Comparison of ENCODE assay signal across 1 cellular context in the genomic region with DNA sequence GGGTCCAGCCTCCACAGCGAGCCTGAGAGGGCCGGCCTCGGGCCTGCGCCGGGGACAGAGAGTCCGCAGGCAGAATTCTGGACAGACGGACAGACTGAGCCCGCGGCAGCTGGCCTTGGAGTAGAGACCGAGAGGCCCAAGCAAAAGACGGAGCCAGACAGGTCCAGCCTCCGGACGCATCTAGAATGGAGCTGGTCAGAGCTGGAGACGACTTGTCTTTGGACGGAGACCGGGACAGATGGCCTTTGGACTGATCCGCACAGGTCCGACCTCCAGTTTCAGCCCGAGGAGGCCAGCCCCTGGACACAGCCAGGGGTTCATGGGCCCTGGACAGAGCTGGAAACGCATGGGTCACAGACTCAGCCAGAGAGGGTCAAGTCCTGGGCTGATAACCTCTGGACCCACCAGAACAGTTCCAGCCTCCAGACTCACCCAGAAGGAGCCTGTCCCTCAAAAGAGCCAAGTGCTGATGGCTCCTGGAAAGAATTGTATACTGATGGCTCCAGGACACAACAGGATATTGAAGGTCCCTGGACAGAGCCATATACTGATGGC.
A peak's percentile ranks its signal among the peaks of the same experiment; 100 is the strongest.
TF ChIP-seq lines count a peak whose summit lies in the region.

No MANE protein-coding gene starts in this region.

TF ChIP-seq in HepG2, 621 proteins besides CTCF, POLR2A, EP300 and RAD21 (continued from another document and continues in another):
- TF ChIP-seq ZNF318 (CRISPR knock-in tag; IDR thresholded peaks at IDR 0.05) (no peak), MEF2D (CRISPR knock-in tag; IDR thresholded peaks at IDR 0.05) (no peak), ZNF616 (CRISPR knock-in tag; IDR thresholded peaks at IDR 0.05; ENCODE audit: low read depth) (no peak), ZBTB1 (CRISPR knock-in tag; IDR thresholded peaks at IDR 0.05; ENCODE audit: borderline replicate concordance) (no peak), ZNF563 (CRISPR knock-in tag; IDR thresholded peaks at IDR 0.05) (peak; percentile 24; the same call in 1 of the 2 replicates), ZBTB14 (CRISPR knock-in tag; IDR thresholded peaks at IDR 0.05) (no peak), NPAS2 (CRISPR knock-in tag; IDR thresholded peaks at IDR 0.05; ENCODE audit: borderline replicate concordance) (no peak), ZNF431 (CRISPR knock-in tag; IDR thresholded peaks at IDR 0.05; ENCODE audit: borderline replicate concordance, low read depth) (no peak), FOXA3 (CRISPR knock-in tag; IDR thresholded peaks at IDR 0.05) (no peak), ZMYM4 (CRISPR knock-in tag; IDR thresholded peaks at IDR 0.05) (no peak), PAWR (CRISPR knock-in tag; IDR thresholded peaks at IDR 0.05; ENCODE audit: borderline replicate concordance) (no peak), KLF6 (CRISPR knock-in tag; IDR thresholded peaks at IDR 0.05) (no peak), ZNF235 (CRISPR knock-in tag; IDR thresholded peaks at IDR 0.05; ENCODE audit: borderline replicate concordance) (0 out of 2 replicates have a peak, but pooled peaks have one; percentile 47), NR1H2 (CRISPR knock-in tag; IDR thresholded peaks at IDR 0.05; ENCODE audit: borderline replicate concordance, low read depth) (no peak), ZBTB21 (CRISPR knock-in tag; IDR thresholded peaks at IDR 0.05) (no peak), ZNF720 (CRISPR knock-in tag; IDR thresholded peaks at IDR 0.05) (no peak), TEAD3 (CRISPR knock-in tag; optimal IDR thresholded peaks at IDR 0.05; ENCODE audit: borderline replicate concordance) (no peak), KMT2B (CRISPR knock-in tag; IDR thresholded peaks at IDR 0.05) (no peak), MLLT10 (CRISPR knock-in tag; IDR thresholded peaks at IDR 0.05) (no peak), NFE2L1 (CRISPR knock-in tag; IDR thresholded peaks at IDR 0.05; ENCODE audit: borderline replicate concordance) (no peak), FOXJ3 (CRISPR knock-in tag; IDR thresholded peaks at IDR 0.05; ENCODE audit: borderline replicate concordance) (no peak), ZNF839 (CRISPR knock-in tag; IDR thresholded peaks at IDR 0.05; ENCODE audit: borderline replicate concordance) (no peak), MIER3 (CRISPR knock-in tag; IDR thresholded peaks at IDR 0.05; ENCODE audit: borderline replicate concordance) (no peak), ZSCAN12 (CRISPR knock-in tag; IDR thresholded peaks at IDR 0.05) (0 out of 2 replicates have a peak, but pooled peaks have one; percentile 0), ESRRA (CRISPR knock-in tag; IDR thresholded peaks at IDR 0.05; ENCODE audit: low read depth) (no peak; the same call in 1 of the 2 replicates), ZNF329 (CRISPR knock-in tag; IDR thresholded peaks at IDR 0.05; ENCODE audit: low read depth) (no peak), ZNF775 (CRISPR knock-in tag; IDR thresholded peaks at IDR 0.05; ENCODE audit: borderline replicate concordance) (no peak), FIP1L1 (IDR thresholded peaks at IDR 0.05; ENCODE audit: borderline replicate concordance, insufficient read depth, low read depth, low read length) (no peak)
- TF ChIP-seq, protein P1, sequence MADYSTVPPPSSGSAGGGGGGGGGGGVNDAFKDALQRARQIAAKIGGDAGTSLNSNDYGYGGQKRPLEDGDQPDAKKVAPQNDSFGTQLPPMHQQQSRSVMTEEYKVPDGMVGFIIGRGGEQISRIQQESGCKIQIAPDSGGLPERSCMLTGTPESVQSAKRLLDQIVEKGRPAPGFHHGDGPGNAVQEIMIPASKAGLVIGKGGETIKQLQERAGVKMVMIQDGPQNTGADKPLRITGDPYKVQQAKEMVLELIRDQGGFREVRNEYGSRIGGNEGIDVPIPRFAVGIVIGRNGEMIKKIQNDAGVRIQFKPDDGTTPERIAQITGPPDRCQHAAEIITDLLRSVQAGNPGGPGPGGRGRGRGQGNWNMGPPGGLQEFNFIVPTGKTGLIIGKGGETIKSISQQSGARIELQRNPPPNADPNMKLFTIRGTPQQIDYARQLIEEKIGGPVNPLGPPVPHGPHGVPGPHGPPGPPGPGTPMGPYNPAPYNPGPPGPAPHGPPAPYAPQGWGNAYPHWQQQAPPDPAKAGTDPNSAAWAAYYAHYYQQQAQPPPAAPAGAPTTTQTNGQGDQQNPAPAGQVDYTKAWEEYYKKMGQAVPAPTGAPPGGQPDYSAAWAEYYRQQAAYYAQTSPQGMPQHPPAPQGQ (CRISPR knock-in tag; IDR thresholded peaks at IDR 0.05; ENCODE audit: borderline replicate concordance): no peak
- TF ChIP-seq, protein P2, sequence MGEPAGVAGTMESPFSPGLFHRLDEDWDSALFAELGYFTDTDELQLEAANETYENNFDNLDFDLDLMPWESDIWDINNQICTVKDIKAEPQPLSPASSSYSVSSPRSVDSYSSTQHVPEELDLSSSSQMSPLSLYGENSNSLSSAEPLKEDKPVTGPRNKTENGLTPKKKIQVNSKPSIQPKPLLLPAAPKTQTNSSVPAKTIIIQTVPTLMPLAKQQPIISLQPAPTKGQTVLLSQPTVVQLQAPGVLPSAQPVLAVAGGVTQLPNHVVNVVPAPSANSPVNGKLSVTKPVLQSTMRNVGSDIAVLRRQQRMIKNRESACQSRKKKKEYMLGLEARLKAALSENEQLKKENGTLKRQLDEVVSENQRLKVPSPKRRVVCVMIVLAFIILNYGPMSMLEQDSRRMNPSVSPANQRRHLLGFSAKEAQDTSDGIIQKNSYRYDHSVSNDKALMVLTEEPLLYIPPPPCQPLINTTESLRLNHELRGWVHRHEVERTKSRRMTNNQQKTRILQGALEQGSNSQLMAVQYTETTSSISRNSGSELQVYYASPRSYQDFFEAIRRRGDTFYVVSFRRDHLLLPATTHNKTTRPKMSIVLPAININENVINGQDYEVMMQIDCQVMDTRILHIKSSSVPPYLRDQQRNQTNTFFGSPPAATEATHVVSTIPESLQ (CRISPR knock-in tag; conservative IDR thresholded peaks at IDR 0.05): 0 out of 2 replicates have a peak, but pooled peaks have one; percentile 27
- TF ChIP-seq, protein P3, sequence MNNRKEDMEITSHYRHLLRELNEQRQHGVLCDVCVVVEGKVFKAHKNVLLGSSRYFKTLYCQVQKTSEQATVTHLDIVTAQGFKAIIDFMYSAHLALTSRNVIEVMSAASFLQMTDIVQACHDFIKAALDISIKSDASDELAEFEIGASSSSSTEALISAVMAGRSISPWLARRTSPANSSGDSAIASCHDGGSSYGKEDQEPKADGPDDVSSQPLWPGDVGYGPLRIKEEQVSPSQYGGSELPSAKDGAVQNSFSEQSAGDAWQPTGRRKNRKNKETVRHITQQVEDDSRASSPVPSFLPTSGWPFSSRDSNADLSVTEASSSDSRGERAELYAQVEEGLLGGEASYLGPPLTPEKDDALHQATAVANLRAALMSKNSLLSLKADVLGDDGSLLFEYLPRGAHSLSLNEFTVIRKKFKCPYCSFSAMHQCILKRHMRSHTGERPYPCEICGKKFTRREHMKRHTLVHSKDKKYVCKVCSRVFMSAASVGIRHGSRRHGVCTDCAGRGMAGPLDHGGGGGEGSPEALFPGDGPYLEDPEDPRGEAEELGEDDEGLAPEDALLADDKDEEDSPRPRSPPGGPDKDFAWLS (CRISPR knock-in tag; IDR thresholded peaks at IDR 0.05; ENCODE audit: borderline replicate concordance): no peak
- TF ChIP-seq, protein P4, sequence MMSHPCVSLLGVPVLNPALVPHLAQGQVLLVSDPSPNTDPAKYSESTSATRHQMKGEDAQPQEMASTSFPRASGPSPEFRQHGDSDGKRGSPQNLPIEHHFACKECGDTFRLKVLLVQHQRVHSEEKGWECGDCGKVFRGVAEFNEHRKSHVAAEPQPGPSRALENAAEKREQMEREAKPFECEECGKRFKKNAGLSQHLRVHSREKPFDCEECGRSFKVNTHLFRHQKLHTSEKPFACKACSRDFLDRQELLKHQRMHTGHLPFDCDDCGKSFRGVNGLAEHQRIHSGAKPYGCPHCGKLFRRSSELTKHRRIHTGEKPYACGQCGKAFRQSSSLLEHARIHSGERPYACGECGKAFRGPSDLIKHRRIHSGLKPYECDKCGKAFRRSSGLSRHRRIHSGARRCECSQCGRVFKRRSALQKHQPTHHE (CRISPR knock-in tag; IDR thresholded peaks at IDR 0.05; ENCODE audit: borderline replicate concordance): 0 out of 2 replicates have a peak, but pooled peaks have one; percentile 23
- TF ChIP-seq, protein P5, sequence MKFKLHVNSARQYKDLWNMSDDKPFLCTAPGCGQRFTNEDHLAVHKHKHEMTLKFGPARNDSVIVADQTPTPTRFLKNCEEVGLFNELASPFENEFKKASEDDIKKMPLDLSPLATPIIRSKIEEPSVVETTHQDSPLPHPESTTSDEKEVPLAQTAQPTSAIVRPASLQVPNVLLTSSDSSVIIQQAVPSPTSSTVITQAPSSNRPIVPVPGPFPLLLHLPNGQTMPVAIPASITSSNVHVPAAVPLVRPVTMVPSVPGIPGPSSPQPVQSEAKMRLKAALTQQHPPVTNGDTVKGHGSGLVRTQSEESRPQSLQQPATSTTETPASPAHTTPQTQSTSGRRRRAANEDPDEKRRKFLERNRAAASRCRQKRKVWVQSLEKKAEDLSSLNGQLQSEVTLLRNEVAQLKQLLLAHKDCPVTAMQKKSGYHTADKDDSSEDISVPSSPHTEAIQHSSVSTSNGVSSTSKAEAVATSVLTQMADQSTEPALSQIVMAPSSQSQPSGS (CRISPR knock-in tag; IDR thresholded peaks at IDR 0.05): no peak
- TF ChIP-seq, protein P6, sequence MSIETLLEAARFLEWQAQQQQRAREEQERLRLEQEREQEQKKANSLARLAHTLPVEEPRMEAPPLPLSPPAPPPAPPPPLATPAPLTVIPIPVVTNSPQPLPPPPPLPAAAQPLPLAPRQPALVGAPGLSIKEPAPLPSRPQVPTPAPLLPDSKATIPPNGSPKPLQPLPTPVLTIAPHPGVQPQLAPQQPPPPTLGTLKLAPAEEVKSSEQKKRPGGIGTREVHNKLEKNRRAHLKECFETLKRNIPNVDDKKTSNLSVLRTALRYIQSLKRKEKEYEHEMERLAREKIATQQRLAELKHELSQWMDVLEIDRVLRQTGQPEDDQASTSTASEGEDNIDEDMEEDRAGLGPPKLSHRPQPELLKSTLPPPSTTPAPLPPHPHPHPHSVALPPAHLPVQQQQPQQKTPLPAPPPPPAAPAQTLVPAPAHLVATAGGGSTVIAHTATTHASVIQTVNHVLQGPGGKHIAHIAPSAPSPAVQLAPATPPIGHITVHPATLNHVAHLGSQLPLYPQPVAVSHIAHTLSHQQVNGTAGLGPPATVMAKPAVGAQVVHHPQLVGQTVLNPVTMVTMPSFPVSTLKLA (IDR thresholded peaks at IDR 0.05): no peak
- TF ChIP-seq, protein P7, sequence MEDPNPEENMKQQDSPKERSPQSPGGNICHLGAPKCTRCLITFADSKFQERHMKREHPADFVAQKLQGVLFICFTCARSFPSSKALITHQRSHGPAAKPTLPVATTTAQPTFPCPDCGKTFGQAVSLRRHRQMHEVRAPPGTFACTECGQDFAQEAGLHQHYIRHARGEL (CRISPR knock-in tag; IDR thresholded peaks at IDR 0.05): no peak
